In the genomic region with DNA sequence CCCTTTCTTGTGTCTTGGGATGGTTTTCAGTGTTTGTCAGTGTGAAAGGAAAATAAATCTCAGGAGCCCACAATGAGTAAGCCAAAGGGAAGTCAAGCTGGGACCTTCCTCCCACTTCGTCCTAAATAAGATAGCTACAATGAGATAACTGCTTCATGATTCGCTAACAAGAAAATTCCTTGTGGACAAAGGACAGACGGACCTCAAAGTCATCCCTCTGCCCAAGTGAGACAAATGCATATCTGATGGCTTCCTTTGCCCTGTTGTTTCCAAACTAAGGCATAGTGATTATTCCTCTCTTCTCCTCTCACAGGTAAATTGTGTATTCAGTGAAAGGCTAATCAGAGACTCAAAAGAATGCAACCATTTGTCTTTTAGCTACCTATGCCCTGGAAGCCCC, we compare ENCODE assay signal across 14 cellular contexts. TPM values are rescaled to one million over a fixed set of nuclear protein-coding genes. Genes with fewer than 3 reads are reported as not detected.
"Had no signal": no experiment of that assay in that cellular context is flagged by ENCODE, and none has a peak within 500 bp of the region (broad histone marks: within the 10 kb centered on the region; RNA-seq: fewer than 3 reads in every experiment).

No MANE protein-coding gene starts in this region.

- H3K4me3 Mint-ChIP-seq: activated naive CD4-positive, alpha-beta T cell treated with anti-CD3 and anti-CD28 coated beads, Interleukin-2, amount 50 U/mL, for 24 hours; immature natural killer cell; natural killer cell treated with Interleukin-12 subunit alpha and Interleukin-12 subunit beta and Interleukin-15 and Interleukin-18, amount 100 ng/mL, for 72 hours had no signal

- H3K27ac ChIP-seq: esophagus muscularis mucosa, sigmoid colon, tibial artery, vagina had no signal

- DNase-seq: amygdala; dermis blood vessel endothelial cell; glutamatergic neuron; immature natural killer cell; mucosa of descending colon; sigmoid colon; stimulated activated CD4-positive, alpha-beta T cell treated with anti-CD3 and anti-CD28 coated beads, Interleukin-4, amount 100 ng/mL, for 4 hours; tibial artery had no signal

- H3K9me3 ChIP-seq: esophagus muscularis mucosa, mucosa of descending colon, sigmoid colon, tibial artery, vagina had no signal

- H3K27me3 Mint-ChIP-seq: activated naive CD4-positive, alpha-beta T cell treated with anti-CD3 and anti-CD28 coated beads, Interleukin-2, amount 50 U/mL, for 24 hours had no signal

- H3K36me3 ChIP-seq: esophagus muscularis mucosa, sigmoid colon, tibial artery, vagina had no signal

- H3K36me3 Mint-ChIP-seq: immature natural killer cell; natural killer cell treated with Interleukin-12 subunit alpha and Interleukin-12 subunit beta and Interleukin-15 and Interleukin-18, amount 100 ng/mL, for 72 hours had no signal

- H3K9me3 Mint-ChIP-seq: activated naive CD4-positive, alpha-beta T cell treated with anti-CD3 and anti-CD28 coated beads, Interleukin-2, amount 50 U/mL, for 24 hours; immature natural killer cell; natural killer cell treated with Interleukin-12 subunit alpha and Interleukin-12 subunit beta and Interleukin-15 and Interleukin-18, amount 100 ng/mL, for 72 hours had no signal

- H3K4me3 ChIP-seq: esophagus muscularis mucosa, mucosa of descending colon, sigmoid colon, tibial artery, vagina had no signal

- H3K4me1 Mint-ChIP-seq: immature natural killer cell had no signal

- H3K27me3 ChIP-seq: esophagus muscularis mucosa, sigmoid colon, tibial artery, vagina had no signal

- ATAC-seq: activated CD4-positive, CD25-positive, alpha-beta regulatory T cell treated with anti-CD3 and anti-CD28 coated beads, Interleukin-2, amount 50 U/mL, for 24 hours; mucosa of descending colon; natural killer cell treated with Interleukin-12 subunit alpha and Interleukin-12 subunit beta and Interleukin-15 and Interleukin-18, amount 100 ng/mL, for 72 hours had no signal

- H3K27ac Mint-ChIP-seq: activated naive CD4-positive, alpha-beta T cell treated with anti-CD3 and anti-CD28 coated beads, Interleukin-2, amount 50 U/mL, for 24 hours; immature natural killer cell; natural killer cell treated with Interleukin-12 subunit alpha and Interleukin-12 subunit beta and Interleukin-15 and Interleukin-18, amount 100 ng/mL, for 72 hours had no signal

RNA-seq across cellular contexts. Expression of gene ADTRP, which starts 26.1 kb away (rescaled TPM):
- total RNA-seq: cerebellum, vagina had no signal
- polyA plus RNA-seq: immature natural killer cell had no signal
